27 cellular contexts compared by ENCODE assay signal in the genomic region with DNA sequence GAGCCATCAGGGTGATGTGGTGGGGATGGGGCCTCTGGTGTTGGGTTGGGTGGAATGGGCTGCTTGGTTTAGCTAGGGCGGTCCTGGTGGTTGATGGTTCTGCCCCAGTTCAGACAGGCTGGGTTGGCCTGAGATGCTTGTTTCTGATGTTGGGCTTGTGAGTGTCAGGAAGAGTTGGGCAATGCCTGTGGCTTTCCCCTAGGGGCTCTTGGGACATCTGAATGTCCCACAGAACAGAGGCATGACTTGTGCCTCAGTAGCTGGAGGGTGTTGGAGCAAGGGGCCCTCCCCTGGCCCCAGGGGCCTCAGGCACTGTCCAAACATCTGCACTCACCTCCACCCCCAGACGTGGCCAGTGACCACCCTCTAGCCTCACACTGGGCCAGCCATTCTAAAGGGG. TPM values are rescaled to one million over a fixed set of nuclear protein-coding genes. Genes with fewer than 3 reads are reported as not detected.
DNase-seq lines count a peak whose midpoint lies in the region; ATAC-seq and TF ChIP-seq lines count a peak whose summit lies in the region.
"Had no signal": no experiment of that assay in that cellular context is flagged by ENCODE, and none has a peak within 500 bp of the region (broad histone marks: within the 10 kb centered on the region; RNA-seq: fewer than 3 reads in every experiment).

No MANE protein-coding gene starts in this region.

- H3K27me3 ChIP-seq in right lobe of liver (no peaks in the 10 kb centered on the region), upper lobe of left lung (no peaks in the 10 kb centered on the region), SK-N-SH (ENCODE audit: insufficient read depth) (no peaks in the 10 kb centered on the region)
- H3K27me3 ChIP-seq: hepatocyte had no signal

- H3K9me3 ChIP-seq in right lobe of liver (no peaks in the 10 kb centered on the region), upper lobe of left lung (peaks cover 0 to 3% (median 0%) of the 10 kb centered on the region in 4 donors), SK-N-SH (no peaks in the 10 kb centered on the region)

- H3F3A ChIP-seq in SK-N-SH (replicated peaks; ENCODE audit: insufficient read depth) = no peaks in the 10 kb centered on the region

- TF ChIP-seq POLR2A in right lobe of liver (IDR thresholded peaks at IDR 0.05) (no peak), upper lobe of left lung (IDR thresholded peaks at IDR 0.05) (no peak)

- H3K4me2 ChIP-seq in SK-N-SH = no peak overlapping the region
- H3K4me2 ChIP-seq: hepatocyte, smooth muscle cell had no signal

- H3K9me2 ChIP-seq in SK-N-SH = no peaks in the 10 kb centered on the region

- no peak for TF ChIP-seq RAD21 in SK-N-SH (IDR thresholded peaks at IDR 0.05; ENCODE audit: low read length)

- TF ChIP-seq EP300 in upper lobe of left lung (IDR thresholded peaks at IDR 0.05) (peak in 2 of 4 donors; percentile 11 to 25), SK-N-SH (IDR thresholded peaks at IDR 0.05; ENCODE audit: borderline replicate concordance in 1 of 2, low read depth in 1 of 2, low read length in 1 of 2) (no peak)

- H3K4me1 ChIP-seq in right lobe of liver (no peaks in the 10 kb centered on the region), upper lobe of left lung (peaks cover under 1 to 38% (median 24%) of the 10 kb centered on the region in 4 donors), SK-N-SH (ENCODE audit: control insufficient read depth in 1 of 2, insufficient read depth in 2 of 2, low read depth in 1 of 2, low read length in 1 of 2) (peaks cover 0 to 13% of the 10 kb centered on the region in 2 experiments; a peak in 2 of 4 replicates)
- H3K4me1 ChIP-seq: foreskin keratinocyte, left ventricle myocardium inferior had no signal

- no peak overlapping the region for H3K4me3 ChIP-seq in right lobe of liver
- H3K4me3 ChIP-seq in upper lobe of left lung = no peak overlapping the region
- no peak overlapping the region for H3K4me3 ChIP-seq in SK-N-SH (ENCODE audit: low read depth in 2 of 2, low read length in 1 of 2)
- H3K4me3 ChIP-seq: hepatocyte, left ventricle myocardium inferior, SK-N-MC, smooth muscle cell had no signal

- H4K20me1 ChIP-seq in SK-N-SH (ENCODE audit: insufficient read depth) = no peaks in the 10 kb centered on the region

- ATAC-seq in right lobe of liver = peak; percentile 8 to 28 (median 13)
- ATAC-seq in upper lobe of left lung (ENCODE audit: low FRiP score in 2 of 2) = peak in 1 of 2 donors; percentile 15
- no peak for ATAC-seq in HG02938 (IDR thresholded peaks at IDR 0.05; ENCODE audit: unreplicated experiment)
- no peak for ATAC-seq in HG02571 (IDR thresholded peaks at IDR 0.05; ENCODE audit: unreplicated experiment)
- ATAC-seq: activated CD4-positive, CD25-positive, alpha-beta regulatory T cell treated with anti-CD3 and anti-CD28 coated beads, Interleukin-2, amount 50 U/mL, for 24 hours; foreskin keratinocyte; stimulated activated naive CD8-positive, alpha-beta T cell treated with anti-CD3 and anti-CD28 coated beads, Interleukin-15, Interleukin-2, amounts not matched to agents 100 U/mL and 50 U/mL, for 24 hours had no signal

- no peaks in the 10 kb centered on the region for H3K79me2 ChIP-seq in SK-N-SH (ENCODE audit: insufficient read depth)
- H3K79me2 ChIP-seq: hepatocyte had no signal

- no peak overlapping the region for H2AFZ ChIP-seq in SK-N-SH (ENCODE audit: low read depth)
- H2AFZ ChIP-seq: hepatocyte had no signal

- TF ChIP-seq CTCF in right lobe of liver (IDR thresholded peaks at IDR 0.05) = no peak
- no peak for TF ChIP-seq CTCF in upper lobe of left lung (IDR thresholded peaks at IDR 0.05)
- TF ChIP-seq CTCF in SK-N-SH (IDR thresholded peaks at IDR 0.05) = no peak

- H3K36me3 ChIP-seq in right lobe of liver = no peaks in the 10 kb centered on the region
- no peaks in the 10 kb centered on the region for H3K36me3 ChIP-seq in upper lobe of left lung
- H3K36me3 ChIP-seq in SK-N-SH (replicated peaks in 1 of 2; ENCODE audit: control insufficient read depth in 1 of 2, insufficient read depth in 2 of 2, low read length in 1 of 2) = no peaks in the 10 kb centered on the region
- H3K36me3 ChIP-seq: left ventricle myocardium inferior had no signal

- POLR2A ChIA-PET in SK-N-SH (lab: Yijun Ruan, JAX) = interaction anchor here (1.3 kb wide), 1 partner anchor 14 kb away, joined by 4 read pairs; a partner anchor contains a TSS

- DNase-seq in NK-92 treated with Interleukin-12 subunit alpha and Interleukin-12 subunit beta, amount 100 ng/mL, for 24 hours (lab: John Stamatoyannopoulos, UW) = peak; percentile 61
- DNase-seq in NK-92 (lab: John Stamatoyannopoulos, UW; ENCODE audit: unreplicated experiment) (no peak), NOMO-1 treated with DMSO at 0.1 percent for 48 hours (lab: John Stamatoyannopoulos, UW; ENCODE audit: unreplicated experiment) (peak; percentile 47), right lobe of liver (peak in 1 of 3 donors; percentile 28), upper lobe of left lung (peak; percentile 35 to 71), SK-N-SH (no peak)
- DNase-seq: activated CD4-positive, alpha-beta memory T cell treated with anti-CD3 and anti-CD28 coated beads, Interleukin-2, amount 10 ng/mL, durations not matched to agents 7 days and 5 days; activated gamma-delta T cell; activated T-cell treated with anti-CD3 and anti-CD28 coated beads for 4 hours; effector CD8-positive, alpha-beta T cell; foreskin keratinocyte; GOT3; immature natural killer cell; left ventricle myocardium inferior; NCI-H1048; NCI-H187 treated with DMSO at 0.1 percent for 48 hours; NCI-H2227 treated with DMSO at 0.1 percent for 48 hours; NCI-H748 treated with DMSO at 0.1 percent for 48 hours; stimulated activated CD4-positive, alpha-beta T cell treated with anti-CD3 and anti-CD28 coated beads, Interleukin-4, amount 100 ng/mL, for 1 hour; stimulated activated naive CD8-positive, alpha-beta T cell treated with anti-CD3 and anti-CD28 coated beads, Interleukin-15, Interleukin-2, amounts not matched to agents 100 U/mL and 50 U/mL, for 24 hours had no signal

- H3K27ac ChIP-seq in right lobe of liver (no peak overlapping the region), upper lobe of left lung (peak overlapping the region; percentile 61 to 84 (median 73)), SK-N-SH (ENCODE audit: low read depth in 2 of 2, low read length in 1 of 2) (no peak overlapping the region)
- H3K27ac ChIP-seq: 22Rv1, foreskin keratinocyte, hepatocyte, left ventricle myocardium inferior, SK-N-MC had no signal

- no peak overlapping the region for H3K9ac ChIP-seq in SK-N-SH

- no CpG with 5 or more reads among the region's 2 CpGs for WGBS in right lobe of liver (ENCODE audit: insufficient coverage, low coverage, low lambda C conversion rate, missing lambda C conversion rate)
- WGBS in upper lobe of left lung, 2 donors = 53 to 65% methylated on average over 2 of the region's 2 CpGs
- WGBS in SK-N-SH (ENCODE audit: low lambda C conversion rate) = no CpG with 5 or more reads among the region's 2 CpGs

- intact Hi-C loops in right lobe of liver (cut with DNase I) = no loop called here

- CTCF ChIA-PET in SK-N-SH (lab: Yijun Ruan, JAX) = interaction anchor here (0.7 to 1.4 kb wide), 2 partner anchors 55 to 84 kb away, joined by 3 to 5 read pairs; no protein-coding TSS in a partner anchor

TF ChIP-seq in SK-N-SH, 30 proteins besides CTCF, POLR2A, EP300 and RAD21 (continues in another document):
- TF ChIP-seq SIN3A (IDR thresholded peaks at IDR 0.05; ENCODE audit: borderline replicate concordance, low read depth, low read length) (no peak), POLR2AphosphoS5 (IDR thresholded peaks at IDR 0.05; ENCODE audit: low read depth, low read length) (no peak), CHD2 (IDR thresholded peaks at IDR 0.05; ENCODE audit: low read length, partially characterized antibody) (no peak), YY1 (IDR thresholded peaks at IDR 0.05; ENCODE audit: low read depth) (no peak), JUND (IDR thresholded peaks at IDR 0.05) (no peak)
- TF ChIP-seq, protein P1, sequence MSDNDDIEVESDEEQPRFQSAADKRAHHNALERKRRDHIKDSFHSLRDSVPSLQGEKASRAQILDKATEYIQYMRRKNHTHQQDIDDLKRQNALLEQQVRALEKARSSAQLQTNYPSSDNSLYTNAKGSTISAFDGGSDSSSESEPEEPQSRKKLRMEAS (IDR thresholded peaks at IDR 0.05; ENCODE audit: low read depth) = no peak
- TF ChIP-seq, protein P2, sequence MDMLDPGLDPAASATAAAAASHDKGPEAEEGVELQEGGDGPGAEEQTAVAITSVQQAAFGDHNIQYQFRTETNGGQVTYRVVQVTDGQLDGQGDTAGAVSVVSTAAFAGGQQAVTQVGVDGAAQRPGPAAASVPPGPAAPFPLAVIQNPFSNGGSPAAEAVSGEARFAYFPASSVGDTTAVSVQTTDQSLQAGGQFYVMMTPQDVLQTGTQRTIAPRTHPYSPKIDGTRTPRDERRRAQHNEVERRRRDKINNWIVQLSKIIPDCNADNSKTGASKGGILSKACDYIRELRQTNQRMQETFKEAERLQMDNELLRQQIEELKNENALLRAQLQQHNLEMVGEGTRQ (IDR thresholded peaks at IDR 0.05; ENCODE audit: borderline replicate concordance, low read depth, low read length) = no peak

RNA-seq across cellular contexts. Expression of a gene that starts 14.0 kb away (rescaled TPM):
- total RNA-seq in right lobe of liver (1,000 to 10,000 TPM in 3 of 6 experiments, 100 to 1,000 TPM in 3; 515 to 1,549 (median 1,009) TPM), upper lobe of left lung (1,000 to 10,000 TPM in 5 of 6 donors, 100 to 1,000 TPM in 1; 993 to 3,355 (median 2,221) TPM)
- polyA plus RNA-seq in SK-N-SH (2012; rRNA removed) = 93.0 and 187 TPM in 2 replicates
- polyA plus RNA-seq in SK-N-SH (2012; cell fraction: cytosol; rRNA removed) = 58.5 and 113 TPM in 2 replicates
- 234 TPM in 2 replicates for polyA plus RNA-seq in SK-N-SH (2012; cell fraction: nucleus; rRNA removed)

RNA-seq across cellular contexts. Expression of a gene that starts 27.3 kb away (rescaled TPM):
- 10 to 100 TPM in 1 of 6 experiments, 1 to 10 TPM in 5; 1.3 to 11.4 (median 6.7) TPM for total RNA-seq in right lobe of liver
- total RNA-seq in upper lobe of left lung = 10 to 100 TPM in 4 of 6 donors, 1 to 10 TPM in 2; 8.7 to 28.3 (median 14.2) TPM
- polyA plus RNA-seq in SK-N-SH (2012; rRNA removed) = 0.21 and 0.31 TPM in 2 replicates
- polyA plus RNA-seq in SK-N-SH (2012; cell fraction: cytosol; rRNA removed) = 0.13 and 0.24 TPM in 2 replicates
- 1.0 and 1.2 TPM in 2 replicates for polyA plus RNA-seq in SK-N-SH (2012; cell fraction: nucleus; rRNA removed)

RNA-seq across cellular contexts. Expression of a gene that starts 57.1 kb away (rescaled TPM):
- total RNA-seq in right lobe of liver (under 1 TPM in 1 of 6 experiments, not detected in 5; 0.68 TPM), upper lobe of left lung (10 to 100 TPM in 4 of 6 donors, 1 to 10 TPM in 2; 7.4 to 31.3 (median 22.9) TPM)
- not detected in 2 replicates for polyA plus RNA-seq in SK-N-SH (2012; rRNA removed)
- not detected in 2 replicates for polyA plus RNA-seq in SK-N-SH (2012; cell fraction: cytosol; rRNA removed)
- polyA plus RNA-seq in SK-N-SH (2012; cell fraction: nucleus; rRNA removed) = 0.13 and 0.15 TPM in 2 replicates
- total RNA-seq: activated CD4-positive, alpha-beta memory T cell treated with anti-CD3 and anti-CD28 coated beads, Interleukin-2, amount 10 ng/mL, durations not matched to agents 7 days and 5 days; left ventricle myocardium inferior had no signal
- polyA plus RNA-seq: immature natural killer cell had no signal

Comparison
In these comparisons a context has a peak if more than half of its experiments do, and no peak if none do; other contexts are left out.
1. DNase-seq: peak in NK-92 treated with Interleukin-12 subunit alpha and Interleukin-12 subunit beta, amount 100 ng/mL, for 24 hours (single experiment), NOMO-1 treated with DMSO at 0.1 percent for 48 hours (single experiment) and upper lobe of left lung (2 of 2); none in NK-92 (single experiment) and SK-N-SH (single experiment).
2. ATAC-seq: peak in right lobe of liver (4 of 4); none in HG02938 (single experiment) and HG02571 (single experiment).
3. H3K27ac ChIP-seq: peak in upper lobe of left lung (4 of 4); none in right lobe of liver (0 of 3) and SK-N-SH (0 of 2).
4. RNA of a gene that starts 57.1 kb away (total RNA-seq): 7.4 to 31.3 TPM in upper lobe of left lung; 0.68 TPM in right lobe of liver; every median in the first group is over 4 times any median in the second.